ENCODE assay signal across 12 cellular contexts in the genomic region with DNA sequence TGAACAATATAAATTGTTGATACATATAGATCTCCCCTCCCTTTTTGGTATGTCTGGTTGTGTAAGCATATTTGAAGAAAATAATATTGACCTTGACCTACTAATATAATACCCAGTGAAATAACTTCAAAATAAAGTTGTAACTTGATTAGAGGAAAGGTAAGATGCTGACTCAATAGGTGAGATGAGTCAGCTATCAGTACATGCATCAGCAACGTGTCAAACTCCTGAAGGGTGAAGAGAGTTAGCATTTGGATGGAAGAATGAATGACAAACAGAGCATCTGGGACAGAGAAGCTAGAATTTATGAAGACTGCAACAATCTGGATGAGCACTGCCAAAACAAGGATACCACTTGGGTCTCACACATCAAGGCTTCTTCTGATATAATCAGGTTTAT.
DNase-seq lines count a peak whose midpoint lies in the region; ATAC-seq, FAIRE-seq and TF ChIP-seq lines count a peak whose summit lies in the region.
"Had no signal": no experiment of that assay in that cellular context is flagged by ENCODE, and none has a peak within 500 bp of the region (broad histone marks: within the 10 kb centered on the region; RNA-seq: fewer than 3 reads in every experiment).

No MANE protein-coding gene starts in this region.

- WGBS in transverse colon (ENCODE audit: low coverage in 1 of 2), 2 donors, result 37 to 50% methylated on average over 1 of the region's 1 CpG

- DNase-seq in ELR (ENCODE audit: low read depth) (peak; percentile 22), RWPE1 (ENCODE audit: low spot score) (peak; percentile 54), transverse colon (no peak), mucosa of gallbladder (ENCODE audit: low spot score) (no peak)
- DNase-seq: aorta, NCI-H774, Right ventricle myocardium superior, small intestine had no signal

- intact Hi-C loops in transverse colon (cut with DNase I; ENCODE audit: low total_unique reads), result no loop called here

- H3K9me3 ChIP-seq in transverse colon, result no peaks in the 10 kb centered on the region

- in situ Hi-C loops in transverse colon (cut with MboI; ENCODE audit: low pct_ligation_motif_present in 1 of 4, low pct_unique_long_range_greater_than_20kb in 1 of 4, low sequenced_read_pairs in 3 of 4), result no loop called here

- no peak for TF ChIP-seq CTCF in RWPE1 (conservative IDR thresholded peaks at IDR 0.05; ENCODE audit: low read depth)
- TF ChIP-seq CTCF in transverse colon (IDR thresholded peaks at IDR 0.05), result no peak

- no peaks in the 10 kb centered on the region for H3K27me3 ChIP-seq in transverse colon

- no peak overlapping the region for H3K27ac ChIP-seq in RWPE1
- no peak overlapping the region for H3K27ac ChIP-seq in transverse colon
- H3K27ac ChIP-seq: C4-2B had no signal

- ATAC-seq in GM18909 (IDR thresholded peaks at IDR 0.05; ENCODE audit: poor library complexity, unreplicated experiment) (peak; percentile 30), GM21526 (IDR thresholded peaks at IDR 0.05; ENCODE audit: low FRiP score, unreplicated experiment) (no peak)

- no peak overlapping the region for H3K4me3 ChIP-seq in transverse colon

- CTCF ChIA-PET in RWPE1 (lab: Yijun Ruan, JAX), result interaction anchor here (0.5 to 0.8 kb wide), 3 partner anchors 38 to 105 kb away, joined by 3 read pairs; no protein-coding TSS in a partner anchor

- POLR2A ChIA-PET in RWPE1 (lab: Yijun Ruan, JAX; ENCODE audit: low non-redundant PET), result no interaction called here

- H3K4me1 ChIP-seq in transverse colon, result peaks cover 12 to 60% (median 23%) of the 10 kb centered on the region in 4 donors

- TF ChIP-seq EP300 in transverse colon (IDR thresholded peaks at IDR 0.05; ENCODE audit: low read depth), result no peak

- H3K36me3 ChIP-seq in transverse colon, result no peaks in the 10 kb centered on the region

- FAIRE-seq in islet of Langerhans (lab: Jason Lieb, UNC), result peak; percentile 79
- FAIRE-seq: small intestine had no signal

- no peak for TF ChIP-seq POLR2A in transverse colon (IDR thresholded peaks at IDR 0.05)

Comparison
In these comparisons a context has a peak if more than half of its experiments do, and no peak if none do; other contexts are left out.
1. DNase-seq: peak in ELR (single experiment) and RWPE1 (single experiment); none in transverse colon (single experiment) and mucosa of gallbladder (single experiment).